ENCODE assay signal across 1 cellular context in the genomic region with DNA sequence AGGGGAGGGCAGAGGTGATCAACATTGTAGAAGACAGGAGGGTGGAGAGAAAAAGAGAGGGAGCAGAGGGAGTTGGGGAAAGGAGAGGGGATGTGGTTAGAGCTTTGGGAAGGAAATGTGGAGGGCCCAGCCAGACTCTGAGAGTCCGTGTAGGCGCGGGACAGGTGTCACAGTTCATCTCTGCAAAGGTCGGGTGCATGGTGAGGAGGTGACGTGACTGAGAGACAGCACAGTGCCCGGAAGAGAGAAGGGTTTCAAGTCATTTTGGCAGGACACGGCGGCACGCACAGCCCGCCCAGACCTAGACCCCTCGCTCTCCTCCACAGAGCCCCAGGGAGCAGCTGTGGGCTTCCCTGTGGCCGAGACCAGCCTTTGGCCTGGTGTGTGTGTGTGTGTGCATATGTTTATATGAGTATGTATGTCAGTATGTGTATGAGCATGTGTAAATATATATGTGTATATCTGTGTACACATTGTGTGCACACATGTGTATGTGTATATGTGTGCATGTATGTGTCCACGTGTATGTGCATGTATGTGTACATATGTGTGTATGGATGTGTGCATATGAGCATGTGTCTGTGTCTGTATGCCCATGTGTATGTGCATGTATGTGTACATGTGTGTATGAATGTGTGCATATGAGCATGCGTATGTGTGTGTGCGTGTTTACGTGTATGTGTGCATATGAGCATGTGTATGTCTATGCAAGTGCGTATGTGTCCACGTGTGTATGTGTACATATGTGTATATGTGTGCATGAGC.
TF ChIP-seq lines count a peak whose summit lies in the region.

No MANE protein-coding gene starts in this region.

TF ChIP-seq in GM12878, 131 proteins besides CTCF, POLR2A, EP300 and RAD21 (continued from another document and continues in another):
- TF ChIP-seq, protein P1, sequence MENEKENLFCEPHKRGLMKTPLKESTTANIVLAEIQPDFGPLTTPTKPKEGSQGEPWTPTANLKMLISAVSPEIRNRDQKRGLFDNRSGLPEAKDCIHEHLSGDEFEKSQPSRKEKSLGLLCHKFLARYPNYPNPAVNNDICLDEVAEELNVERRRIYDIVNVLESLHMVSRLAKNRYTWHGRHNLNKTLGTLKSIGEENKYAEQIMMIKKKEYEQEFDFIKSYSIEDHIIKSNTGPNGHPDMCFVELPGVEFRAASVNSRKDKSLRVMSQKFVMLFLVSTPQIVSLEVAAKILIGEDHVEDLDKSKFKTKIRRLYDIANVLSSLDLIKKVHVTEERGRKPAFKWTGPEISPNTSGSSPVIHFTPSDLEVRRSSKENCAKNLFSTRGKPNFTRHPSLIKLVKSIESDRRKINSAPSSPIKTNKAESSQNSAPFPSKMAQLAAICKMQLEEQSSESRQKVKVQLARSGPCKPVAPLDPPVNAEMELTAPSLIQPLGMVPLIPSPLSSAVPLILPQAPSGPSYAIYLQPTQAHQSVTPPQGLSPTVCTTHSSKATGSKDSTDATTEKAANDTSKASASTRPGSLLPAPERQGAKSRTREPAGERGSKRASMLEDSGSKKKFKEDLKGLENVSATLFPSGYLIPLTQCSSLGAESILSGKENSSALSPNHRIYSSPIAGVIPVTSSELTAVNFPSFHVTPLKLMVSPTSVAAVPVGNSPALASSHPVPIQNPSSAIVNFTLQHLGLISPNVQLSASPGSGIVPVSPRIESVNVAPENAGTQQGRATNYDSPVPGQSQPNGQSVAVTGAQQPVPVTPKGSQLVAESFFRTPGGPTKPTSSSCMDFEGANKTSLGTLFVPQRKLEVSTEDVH (IDR thresholded peaks at IDR 0.05; ENCODE audit: low read depth, partially characterized antibody): no peak
- no peak for TF ChIP-seq RCOR1 (conservative IDR thresholded peaks at IDR 0.05; ENCODE audit: low read depth, low read length)
- TF ChIP-seq KDM1A (IDR thresholded peaks at IDR 0.05; ENCODE audit: borderline replicate concordance): no peak
- no peak for TF ChIP-seq IRF4 (IDR thresholded peaks at IDR 0.05; ENCODE audit: low read depth, low read length)
- TF ChIP-seq MTA3 (IDR thresholded peaks at IDR 0.05; ENCODE audit: borderline replicate concordance, low read length): peak; percentile 41; the same call in 1 of the 2 replicates
- no peak for TF ChIP-seq RBBP5 (conservative IDR thresholded peaks at IDR 0.05)
- no peak for TF ChIP-seq NFYA (IDR thresholded peaks at IDR 0.05; ENCODE audit: borderline replicate concordance, low read depth, low read length)
- no peak for TF ChIP-seq SMARCA5 (IDR thresholded peaks at IDR 0.05)
- TF ChIP-seq ZBED1 (IDR thresholded peaks at IDR 0.05; ENCODE audit: borderline replicate concordance): no peak; the same call in 1 of the 2 replicates
- no peak for TF ChIP-seq CEBPB (IDR thresholded peaks at IDR 0.05; ENCODE audit: borderline replicate concordance in 1 of 2, low read depth in 2 of 2, low read length in 2 of 2)
- TF ChIP-seq, protein P2, sequence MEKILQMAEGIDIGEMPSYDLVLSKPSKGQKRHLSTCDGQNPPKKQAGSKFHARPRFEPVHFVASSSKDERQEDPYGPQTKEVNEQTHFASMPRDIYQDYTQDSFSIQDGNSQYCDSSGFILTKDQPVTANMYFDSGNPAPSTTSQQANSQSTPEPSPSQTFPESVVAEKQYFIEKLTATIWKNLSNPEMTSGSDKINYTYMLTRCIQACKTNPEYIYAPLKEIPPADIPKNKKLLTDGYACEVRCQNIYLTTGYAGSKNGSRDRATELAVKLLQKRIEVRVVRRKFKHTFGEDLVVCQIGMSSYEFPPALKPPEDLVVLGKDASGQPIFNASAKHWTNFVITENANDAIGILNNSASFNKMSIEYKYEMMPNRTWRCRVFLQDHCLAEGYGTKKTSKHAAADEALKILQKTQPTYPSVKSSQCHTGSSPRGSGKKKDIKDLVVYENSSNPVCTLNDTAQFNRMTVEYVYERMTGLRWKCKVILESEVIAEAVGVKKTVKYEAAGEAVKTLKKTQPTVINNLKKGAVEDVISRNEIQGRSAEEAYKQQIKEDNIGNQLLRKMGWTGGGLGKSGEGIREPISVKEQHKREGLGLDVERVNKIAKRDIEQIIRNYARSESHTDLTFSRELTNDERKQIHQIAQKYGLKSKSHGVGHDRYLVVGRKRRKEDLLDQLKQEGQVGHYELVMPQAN (conservative IDR thresholded peaks at IDR 0.05): no peak
- no peak for TF ChIP-seq POLR2AphosphoS5 (IDR thresholded peaks at IDR 0.05; ENCODE audit: low read length)
- no peak for TF ChIP-seq MEF2A (IDR thresholded peaks at IDR 0.05; ENCODE audit: insufficient read depth, low read depth, low read length)
- peak; percentile 77 for TF ChIP-seq CREB1 (IDR thresholded peaks at IDR 0.05; ENCODE audit: low read depth)
- TF ChIP-seq, protein P3, sequence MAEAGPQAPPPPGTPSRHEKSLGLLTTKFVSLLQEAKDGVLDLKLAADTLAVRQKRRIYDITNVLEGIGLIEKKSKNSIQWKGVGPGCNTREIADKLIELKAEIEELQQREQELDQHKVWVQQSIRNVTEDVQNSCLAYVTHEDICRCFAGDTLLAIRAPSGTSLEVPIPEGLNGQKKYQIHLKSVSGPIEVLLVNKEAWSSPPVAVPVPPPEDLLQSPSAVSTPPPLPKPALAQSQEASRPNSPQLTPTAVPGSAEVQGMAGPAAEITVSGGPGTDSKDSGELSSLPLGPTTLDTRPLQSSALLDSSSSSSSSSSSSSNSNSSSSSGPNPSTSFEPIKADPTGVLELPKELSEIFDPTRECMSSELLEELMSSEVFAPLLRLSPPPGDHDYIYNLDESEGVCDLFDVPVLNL (IDR thresholded peaks at IDR 0.05; ENCODE audit: low read depth, low read length): no peak
- TF ChIP-seq, protein P4, sequence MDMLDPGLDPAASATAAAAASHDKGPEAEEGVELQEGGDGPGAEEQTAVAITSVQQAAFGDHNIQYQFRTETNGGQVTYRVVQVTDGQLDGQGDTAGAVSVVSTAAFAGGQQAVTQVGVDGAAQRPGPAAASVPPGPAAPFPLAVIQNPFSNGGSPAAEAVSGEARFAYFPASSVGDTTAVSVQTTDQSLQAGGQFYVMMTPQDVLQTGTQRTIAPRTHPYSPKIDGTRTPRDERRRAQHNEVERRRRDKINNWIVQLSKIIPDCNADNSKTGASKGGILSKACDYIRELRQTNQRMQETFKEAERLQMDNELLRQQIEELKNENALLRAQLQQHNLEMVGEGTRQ (IDR thresholded peaks at IDR 0.05; ENCODE audit: borderline replicate concordance, low read depth, low read length): no peak
- TF ChIP-seq KAT2A (conservative IDR thresholded peaks at IDR 0.05; ENCODE audit: control insufficient read depth, low read depth, low read length): no peak
- TF ChIP-seq MTA2 (IDR thresholded peaks at IDR 0.05; ENCODE audit: low read depth): peak; percentile 68; the same call in 1 of the 2 replicates
- no peak for TF ChIP-seq ASH2L (IDR thresholded peaks at IDR 0.05; ENCODE audit: borderline replicate concordance, low read depth)
- peak in 1 of 2 experiments; percentile 65; a peak in 1 of 4 replicates for TF ChIP-seq ETV6 (conservative IDR thresholded peaks at IDR 0.05 in 1 of 2, IDR thresholded peaks at IDR 0.05 in 1 of 2; ENCODE audit: borderline replicate concordance in 1 of 2, low read depth in 1 of 2)
- TF ChIP-seq RUNX3 (IDR thresholded peaks at IDR 0.05; ENCODE audit: low read length): peak; percentile 82
- TF ChIP-seq CBX5 (IDR thresholded peaks at IDR 0.05; ENCODE audit: low read depth): no peak
- TF ChIP-seq, protein P5, sequence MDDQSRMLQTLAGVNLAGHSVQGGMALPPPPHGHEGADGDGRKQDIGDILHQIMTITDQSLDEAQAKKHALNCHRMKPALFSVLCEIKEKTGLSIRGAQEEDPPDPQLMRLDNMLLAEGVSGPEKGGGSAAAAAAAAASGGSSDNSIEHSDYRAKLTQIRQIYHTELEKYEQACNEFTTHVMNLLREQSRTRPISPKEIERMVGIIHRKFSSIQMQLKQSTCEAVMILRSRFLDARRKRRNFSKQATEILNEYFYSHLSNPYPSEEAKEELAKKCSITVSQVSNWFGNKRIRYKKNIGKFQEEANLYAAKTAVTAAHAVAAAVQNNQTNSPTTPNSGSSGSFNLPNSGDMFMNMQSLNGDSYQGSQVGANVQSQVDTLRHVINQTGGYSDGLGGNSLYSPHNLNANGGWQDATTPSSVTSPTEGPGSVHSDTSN (IDR thresholded peaks at IDR 0.05; ENCODE audit: insufficient replicate concordance, low read depth, low read length): peak; percentile 57
- TF ChIP-seq CBX3 (IDR thresholded peaks at IDR 0.05; ENCODE audit: borderline replicate concordance, low read depth): no peak
- TF ChIP-seq BRCA1 (IDR thresholded peaks at IDR 0.05; ENCODE audit: low read depth, low read length): no peak
- peak; percentile 40; the same call in 1 of the 2 replicates for TF ChIP-seq NR2C1 (IDR thresholded peaks at IDR 0.05)
- TF ChIP-seq, protein P6, sequence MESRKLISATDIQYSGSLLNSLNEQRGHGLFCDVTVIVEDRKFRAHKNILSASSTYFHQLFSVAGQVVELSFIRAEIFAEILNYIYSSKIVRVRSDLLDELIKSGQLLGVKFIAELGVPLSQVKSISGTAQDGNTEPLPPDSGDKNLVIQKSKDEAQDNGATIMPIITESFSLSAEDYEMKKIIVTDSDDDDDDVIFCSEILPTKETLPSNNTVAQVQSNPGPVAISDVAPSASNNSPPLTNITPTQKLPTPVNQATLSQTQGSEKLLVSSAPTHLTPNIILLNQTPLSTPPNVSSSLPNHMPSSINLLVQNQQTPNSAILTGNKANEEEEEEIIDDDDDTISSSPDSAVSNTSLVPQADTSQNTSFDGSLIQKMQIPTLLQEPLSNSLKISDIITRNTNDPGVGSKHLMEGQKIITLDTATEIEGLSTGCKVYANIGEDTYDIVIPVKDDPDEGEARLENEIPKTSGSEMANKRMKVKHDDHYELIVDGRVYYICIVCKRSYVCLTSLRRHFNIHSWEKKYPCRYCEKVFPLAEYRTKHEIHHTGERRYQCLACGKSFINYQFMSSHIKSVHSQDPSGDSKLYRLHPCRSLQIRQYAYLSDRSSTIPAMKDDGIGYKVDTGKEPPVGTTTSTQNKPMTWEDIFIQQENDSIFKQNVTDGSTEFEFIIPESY (IDR thresholded peaks at IDR 0.05): no peak
- no peak for TF ChIP-seq FOXK2 (IDR thresholded peaks at IDR 0.05)
- TF ChIP-seq, protein P7, sequence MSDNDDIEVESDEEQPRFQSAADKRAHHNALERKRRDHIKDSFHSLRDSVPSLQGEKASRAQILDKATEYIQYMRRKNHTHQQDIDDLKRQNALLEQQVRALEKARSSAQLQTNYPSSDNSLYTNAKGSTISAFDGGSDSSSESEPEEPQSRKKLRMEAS (IDR thresholded peaks at IDR 0.05; ENCODE audit: low read depth, low read length): no peak
- 0 out of 2 replicates have a peak, but pooled peaks have one; percentile 34 for TF ChIP-seq LARP7 (IDR thresholded peaks at IDR 0.05)
- TF ChIP-seq, protein P8, sequence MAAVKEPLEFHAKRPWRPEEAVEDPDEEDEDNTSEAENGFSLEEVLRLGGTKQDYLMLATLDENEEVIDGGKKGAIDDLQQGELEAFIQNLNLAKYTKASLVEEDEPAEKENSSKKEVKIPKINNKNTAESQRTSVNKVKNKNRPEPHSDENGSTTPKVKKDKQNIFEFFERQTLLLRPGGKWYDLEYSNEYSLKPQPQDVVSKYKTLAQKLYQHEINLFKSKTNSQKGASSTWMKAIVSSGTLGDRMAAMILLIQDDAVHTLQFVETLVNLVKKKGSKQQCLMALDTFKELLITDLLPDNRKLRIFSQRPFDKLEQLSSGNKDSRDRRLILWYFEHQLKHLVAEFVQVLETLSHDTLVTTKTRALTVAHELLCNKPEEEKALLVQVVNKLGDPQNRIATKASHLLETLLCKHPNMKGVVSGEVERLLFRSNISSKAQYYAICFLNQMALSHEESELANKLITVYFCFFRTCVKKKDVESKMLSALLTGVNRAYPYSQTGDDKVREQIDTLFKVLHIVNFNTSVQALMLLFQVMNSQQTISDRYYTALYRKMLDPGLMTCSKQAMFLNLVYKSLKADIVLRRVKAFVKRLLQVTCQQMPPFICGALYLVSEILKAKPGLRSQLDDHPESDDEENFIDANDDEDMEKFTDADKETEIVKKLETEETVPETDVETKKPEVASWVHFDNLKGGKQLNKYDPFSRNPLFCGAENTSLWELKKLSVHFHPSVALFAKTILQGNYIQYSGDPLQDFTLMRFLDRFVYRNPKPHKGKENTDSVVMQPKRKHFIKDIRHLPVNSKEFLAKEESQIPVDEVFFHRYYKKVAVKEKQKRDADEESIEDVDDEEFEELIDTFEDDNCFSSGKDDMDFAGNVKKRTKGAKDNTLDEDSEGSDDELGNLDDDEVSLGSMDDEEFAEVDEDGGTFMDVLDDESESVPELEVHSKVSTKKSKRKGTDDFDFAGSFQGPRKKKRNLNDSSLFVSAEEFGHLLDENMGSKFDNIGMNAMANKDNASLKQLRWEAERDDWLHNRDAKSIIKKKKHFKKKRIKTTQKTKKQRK (IDR thresholded peaks at IDR 0.05; ENCODE audit: low read depth, low read length): no peak
- TF ChIP-seq, protein P9, sequence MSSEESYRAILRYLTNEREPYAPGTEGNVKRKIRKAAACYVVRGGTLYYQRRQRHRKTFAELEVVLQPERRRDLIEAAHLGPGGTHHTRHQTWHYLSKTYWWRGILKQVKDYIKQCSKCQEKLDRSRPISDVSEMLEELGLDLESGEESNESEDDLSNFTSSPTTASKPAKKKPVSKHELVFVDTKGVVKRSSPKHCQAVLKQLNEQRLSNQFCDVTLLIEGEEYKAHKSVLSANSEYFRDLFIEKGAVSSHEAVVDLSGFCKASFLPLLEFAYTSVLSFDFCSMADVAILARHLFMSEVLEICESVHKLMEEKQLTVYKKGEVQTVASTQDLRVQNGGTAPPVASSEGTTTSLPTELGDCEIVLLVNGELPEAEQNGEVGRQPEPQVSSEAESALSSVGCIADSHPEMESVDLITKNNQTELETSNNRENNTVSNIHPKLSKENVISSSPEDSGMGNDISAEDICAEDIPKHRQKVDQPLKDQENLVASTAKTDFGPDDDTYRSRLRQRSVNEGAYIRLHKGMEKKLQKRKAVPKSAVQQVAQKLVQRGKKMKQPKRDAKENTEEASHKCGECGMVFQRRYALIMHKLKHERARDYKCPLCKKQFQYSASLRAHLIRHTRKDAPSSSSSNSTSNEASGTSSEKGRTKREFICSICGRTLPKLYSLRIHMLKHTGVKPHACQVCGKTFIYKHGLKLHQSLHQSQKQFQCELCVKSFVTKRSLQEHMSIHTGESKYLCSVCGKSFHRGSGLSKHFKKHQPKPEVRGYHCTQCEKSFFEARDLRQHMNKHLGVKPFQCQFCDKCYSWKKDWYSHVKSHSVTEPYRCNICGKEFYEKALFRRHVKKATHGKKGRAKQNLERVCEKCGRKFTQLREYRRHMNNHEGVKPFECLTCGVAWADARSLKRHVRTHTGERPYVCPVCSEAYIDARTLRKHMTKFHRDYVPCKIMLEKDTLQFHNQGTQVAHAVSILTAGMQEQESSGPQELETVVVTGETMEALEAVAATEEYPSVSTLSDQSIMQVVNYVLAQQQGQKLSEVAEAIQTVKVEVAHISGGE (CRISPR knock-in tag; IDR thresholded peaks at IDR 0.05): no peak
- peak; percentile 93 for TF ChIP-seq HDGF (IDR thresholded peaks at IDR 0.05)
- TF ChIP-seq NRF1 (conservative IDR thresholded peaks at IDR 0.05; ENCODE audit: low read depth, low read length): no peak
- TF ChIP-seq ZSCAN29 (IDR thresholded peaks at IDR 0.05): 0 out of 2 replicates have a peak, but pooled peaks have one; percentile 50
- TF ChIP-seq YBX1 (IDR thresholded peaks at IDR 0.05): no peak
- TF ChIP-seq TCF12 (IDR thresholded peaks at IDR 0.05; ENCODE audit: low read depth, low read length): peak; percentile 86
- TF ChIP-seq ZNF274 (IDR thresholded peaks at IDR 0.05; ENCODE audit: insufficient read depth, insufficient read length): no peak
- no peak for TF ChIP-seq JUNB (IDR thresholded peaks at IDR 0.05)
- TF ChIP-seq TAF1 (IDR thresholded peaks at IDR 0.05; ENCODE audit: borderline replicate concordance, low read depth, low read length): no peak
- TF ChIP-seq HDAC6 (IDR thresholded peaks at IDR 0.05; ENCODE audit: unreplicated experiment): no peak
- no peak for TF ChIP-seq SIN3A (IDR thresholded peaks at IDR 0.05; ENCODE audit: low read depth, low read length)
